In genomic region chr1:33507661-33508060, GRCh38 we compare ENCODE assay signal across 11 cellular contexts.
"Had no signal": no experiment of that assay in that cellular context is flagged by ENCODE, and none has a peak within 500 bp of the region (broad histone marks: within the 10 kb centered on the region; RNA-seq: fewer than 3 reads in every experiment).

No MANE protein-coding gene starts in this region.

- H3K36me3 ChIP-seq: HAP-1 had no signal

- H3K9me3 Mint-ChIP-seq: HFFc6 had no signal

- H3K4me1 ChIP-seq: HAP-1 had no signal

- H3K9me3 ChIP-seq: HAP-1 had no signal

- FAIRE-seq: H1, H54 had no signal

- ATAC-seq: GM23338, HCT116 had no signal

- H3K4me3 Mint-ChIP-seq: GM23338, H9, HFFc6 had no signal

- DNase-seq: GM23248, GOT3, H7, H9, HCEC 1CT, HFFc6 had no signal

- H3K4me3 ChIP-seq: GM23248, GM23338, HAP-1 had no signal

- H3K4me2 ChIP-seq: GM23338 had no signal

- H3K9ac ChIP-seq: GM23248 had no signal

- H3K27ac Mint-ChIP-seq: GM23338, H9, HFFc6 had no signal

- H3K27ac ChIP-seq: GM23248 had no signal

- H2AFZ ChIP-seq: GM23248, GM23338 had no signal
